In the genomic region with DNA sequence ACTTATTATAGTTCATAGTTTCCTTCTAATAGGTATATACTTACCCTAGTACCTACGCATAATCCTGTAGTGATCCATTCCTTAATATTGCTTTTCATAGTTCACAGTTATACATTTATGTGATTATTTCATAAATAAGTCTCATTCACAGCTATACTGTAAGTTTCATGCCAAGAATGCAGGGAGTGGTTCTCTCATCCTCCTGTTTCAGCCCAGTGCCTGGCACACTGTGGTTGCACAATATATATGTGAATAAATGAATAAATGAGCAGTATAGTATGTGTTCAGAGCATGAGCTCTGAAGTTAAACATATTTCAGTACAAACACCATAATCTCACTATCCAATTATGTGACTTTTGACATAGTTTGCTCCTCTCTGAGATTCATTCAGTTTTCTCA, we compare ENCODE assay signal across 1 cellular context.
TF ChIP-seq lines count a peak whose summit lies in the region.

No MANE protein-coding gene starts in this region.

TF ChIP-seq in IMR-90, 13 proteins besides CTCF, POLR2A, EP300 and RAD21:
- TF ChIP-seq CEBPB (IDR thresholded peaks at IDR 0.05; ENCODE audit: low read depth, low read length) (peak; percentile 79), CHD1 (IDR thresholded peaks at IDR 0.05; ENCODE audit: low read depth, low read length) (no peak)
